23 cellular contexts compared by ENCODE assay signal in genomic region chr2:128716371-128716770, GRCh38.
"Had no signal": no experiment of that assay in that cellular context is flagged by ENCODE, and none has a peak within 500 bp of the region (broad histone marks: within the 10 kb centered on the region; RNA-seq: fewer than 3 reads in every experiment).

No MANE protein-coding gene starts in this region.

- H3K4me3 ChIP-seq: esophagus squamous epithelium, gastrocnemius medialis, ovary, prostate gland, thyroid gland had no signal

- DNase-seq: activated CD4-positive, alpha-beta T cell treated with anti-CD3 and anti-CD28 coated beads, Interleukin-2, amount 10 ng/mL, durations not matched to agents 7 days and 5 days; activated CD8-positive, alpha-beta memory T cell treated with anti-CD3 and anti-CD28 coated beads for 24 hours; activated CD8-positive, alpha-beta memory T cell treated with anti-CD3 and anti-CD28 coated beads, Interleukin-2, amount 50 U/mL, for 4 hours; activated T-cell treated with anti-CD3 and anti-CD28 coated beads, Interleukin-2, amount 50 U/mL, for 24 hours; aorta; brain microvascular endothelial cell; central memory CD4-positive, alpha-beta T cell; endodermal cell; esophagus squamous epithelium; gastrocnemius medialis; hypothalamus; midbrain; natural killer cell; ovary; right cardiac atrium; stimulated activated CD4-positive, alpha-beta T cell treated with anti-CD3 and anti-CD28 coated beads, Interleukin-12 subunit alpha, Interleukin-12 subunit beta, amount 100 ng/mL, for 4 hours; stimulated activated CD4-positive, alpha-beta T cell treated with anti-CD3 and anti-CD28 coated beads, Interleukin-4, amount 100 ng/mL, for 4 hours; stimulated activated naive CD8-positive, alpha-beta T cell treated with anti-CD3 and anti-CD28 coated beads, Interleukin-15, Interleukin-2, amounts not matched to agents 100 U/mL and 50 U/mL, for 24 hours; thyroid gland had no signal

- FAIRE-seq: colon, islet of Langerhans had no signal

- H3K9me3 ChIP-seq: esophagus squamous epithelium, gastrocnemius medialis, ovary, prostate gland, thyroid gland had no signal

- H3K27me3 ChIP-seq: gastrocnemius medialis, ovary, thyroid gland had no signal

- H3K36me3 ChIP-seq: brain microvascular endothelial cell, esophagus squamous epithelium, gastrocnemius medialis, ovary, prostate gland, thyroid gland had no signal

- H3K4me1 ChIP-seq: esophagus squamous epithelium, gastrocnemius medialis, prostate gland, thyroid gland had no signal

- H3K27ac ChIP-seq: brain microvascular endothelial cell, esophagus squamous epithelium, gastrocnemius medialis, ovary, prostate gland, thyroid gland, VCaP had no signal
